ENCODE assay signal across 8 cellular contexts in the genomic region with DNA sequence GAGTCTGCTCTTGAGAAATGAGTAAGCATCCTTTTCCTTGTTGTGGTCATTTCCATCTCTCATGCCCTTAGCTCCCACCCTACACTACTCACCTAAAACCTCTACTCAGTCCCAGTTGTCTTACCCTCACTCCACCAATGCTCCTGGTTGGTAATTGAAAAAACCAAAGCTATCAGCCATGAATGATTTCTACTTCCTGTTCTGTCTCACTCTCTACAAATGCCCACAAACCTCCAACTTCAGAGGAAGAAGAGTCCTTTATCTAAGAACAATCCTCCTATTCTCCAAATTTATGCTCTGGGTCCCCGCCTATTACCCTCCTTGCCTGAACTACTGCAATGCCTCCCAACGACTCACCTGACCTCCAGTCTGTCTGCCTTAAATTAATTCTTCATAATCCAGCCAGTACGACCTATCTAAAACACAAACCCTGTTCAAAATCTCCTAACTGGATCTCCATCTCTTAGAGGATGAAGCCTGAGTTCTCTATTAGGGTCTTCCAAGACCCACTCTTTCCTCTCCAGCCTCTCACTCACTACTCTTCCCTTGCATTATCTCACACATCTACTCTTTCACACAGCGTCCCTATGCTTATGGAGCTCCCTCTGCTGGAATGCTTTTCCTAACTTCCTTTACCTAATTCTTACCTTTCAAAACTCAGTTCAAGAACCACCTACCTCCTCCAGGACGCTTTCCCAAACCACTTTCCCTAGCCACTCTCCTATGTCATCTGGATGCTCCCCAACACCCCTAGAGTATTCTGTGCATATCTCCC. TPM values are rescaled to one million over a fixed set of nuclear protein-coding genes. Genes with fewer than 3 reads are reported as not detected.
DNase-seq lines count a peak whose midpoint lies in the region; ATAC-seq and TF ChIP-seq lines count a peak whose summit lies in the region.

No MANE protein-coding gene starts in this region.

- peak overlapping the region; percentile 54 for H3K27ac Mint-ChIP-seq in activated T-helper 2 cell treated with anti-CD3 and anti-CD28 coated beads, Interferon-gamma antibody, Interleukin-2, Interleukin-4, amounts not matched to agents 10 μg/mL and 5 μg/mL and 100 μg/mL, durations not matched to agents 14 hours and 24 hours and 36 hours

- peaks cover 35% of the 10 kb centered on the region for H3K4me1 Mint-ChIP-seq in activated T-helper 2 cell treated with anti-CD3 and anti-CD28 coated beads, Interferon-gamma antibody, Interleukin-2, Interleukin-4, amounts not matched to agents 10 μg/mL and 5 μg/mL and 100 μg/mL, durations not matched to agents 14 hours and 24 hours and 36 hours (ENCODE audit: low read depth)

- H3K4me3 ChIP-seq in LNCaP clone FGC (ENCODE audit: low read depth, low read length) = no peak overlapping the region

- TF ChIP-seq CTCF in LNCaP clone FGC (IDR thresholded peaks at IDR 0.05; ENCODE audit: control insufficient read depth, extremely low read depth, insufficient read depth) = peak; percentile 57

- intact Hi-C loops in activated T-helper 2 cell treated with anti-CD3 and anti-CD28 coated beads, Interferon-gamma antibody, Interleukin-2, Interleukin-4, amounts not matched to agents 10 μg/mL and 5 μg/mL and 100 μg/mL, durations not matched to agents 14 hours and 24 hours and 36 hours (cut with micrococcal nuclease) = loop anchor here (1.0 to 5.0 kb wide), 4 partner anchors 8 to 285 kb away; no protein-coding TSS in a partner anchor

- no peaks in the 10 kb centered on the region for H3K9me3 Mint-ChIP-seq in activated T-helper 2 cell treated with anti-CD3 and anti-CD28 coated beads, Interferon-gamma antibody, Interleukin-2, Interleukin-4, amounts not matched to agents 10 μg/mL and 5 μg/mL and 100 μg/mL, durations not matched to agents 14 hours and 24 hours and 36 hours

- peaks cover 34% of the 10 kb centered on the region for H3K36me3 Mint-ChIP-seq in activated T-helper 2 cell treated with anti-CD3 and anti-CD28 coated beads, Interferon-gamma antibody, Interleukin-2, Interleukin-4, amounts not matched to agents 10 μg/mL and 5 μg/mL and 100 μg/mL, durations not matched to agents 14 hours and 24 hours and 36 hours (ENCODE audit: low read depth)

- peak; percentile 17 for DNase-seq in DMS153 treated with DMSO at 0.1 percent for 48 hours (lab: John Stamatoyannopoulos, UW; ENCODE audit: unreplicated experiment)
- DNase-seq in DMS153 (lab: John Stamatoyannopoulos, UW) = no peak
- DNase-seq in LNCaP clone FGC (ENCODE audit: low read depth) = no peak
- DNase-seq in activated T-helper 2 cell treated with anti-CD3 and anti-CD28 coated beads, Interferon-gamma antibody, Interleukin-2, Interleukin-4, amounts not matched to agents 10 μg/mL and 5 μg/mL and 100 μg/mL, durations not matched to agents 14 hours and 24 hours and 36 hours (ENCODE audit: low spot score) = no peak
- DNase-seq in left kidney (ENCODE audit: low read depth, low spot score) = peak; percentile 67
- no peak for DNase-seq in NCI-H1048 (lab: John Stamatoyannopoulos, UW)
- no peak for DNase-seq in CD1c-positive myeloid dendritic cell (ENCODE audit: extremely low spot score)

- H3K27me3 Mint-ChIP-seq in activated T-helper 2 cell treated with anti-CD3 and anti-CD28 coated beads, Interferon-gamma antibody, Interleukin-2, Interleukin-4, amounts not matched to agents 10 μg/mL and 5 μg/mL and 100 μg/mL, durations not matched to agents 14 hours and 24 hours and 36 hours (ENCODE audit: low read depth) = no peaks in the 10 kb centered on the region

- peak overlapping the region; percentile 4 for H3K4me3 Mint-ChIP-seq in activated T-helper 2 cell treated with anti-CD3 and anti-CD28 coated beads, Interferon-gamma antibody, Interleukin-2, Interleukin-4, amounts not matched to agents 10 μg/mL and 5 μg/mL and 100 μg/mL, durations not matched to agents 14 hours and 24 hours and 36 hours (ENCODE audit: low read depth)

- peak; percentile 5 for ATAC-seq in GM21528 (IDR thresholded peaks at IDR 0.05; ENCODE audit: low FRiP score, unreplicated experiment)

RNA-seq across cellular contexts. Expression of a gene that starts 2.2 kb away (rescaled TPM):
- total RNA-seq in activated T-helper 2 cell treated with anti-CD3 and anti-CD28 coated beads, Interferon-gamma antibody, Interleukin-2, Interleukin-4, amounts not matched to agents 10 μg/mL and 5 μg/mL and 100 μg/mL, durations not matched to agents 14 hours and 24 hours and 36 hours = 9.7 and 10.4 TPM in 2 replicates

RNA-seq across cellular contexts. Expression of a gene that starts 2.3 kb away (rescaled TPM):
- total RNA-seq in activated T-helper 2 cell treated with anti-CD3 and anti-CD28 coated beads, Interferon-gamma antibody, Interleukin-2, Interleukin-4, amounts not matched to agents 10 μg/mL and 5 μg/mL and 100 μg/mL, durations not matched to agents 14 hours and 24 hours and 36 hours = 39.7 and 42.0 TPM in 2 replicates

RNA-seq across cellular contexts. Expression of a gene that starts 10.4 kb away (rescaled TPM):
- 19.6 and 24.7 TPM in 2 replicates for total RNA-seq in activated T-helper 2 cell treated with anti-CD3 and anti-CD28 coated beads, Interferon-gamma antibody, Interleukin-2, Interleukin-4, amounts not matched to agents 10 μg/mL and 5 μg/mL and 100 μg/mL, durations not matched to agents 14 hours and 24 hours and 36 hours

RNA-seq across cellular contexts. Expression of a gene that starts 12.6 kb away (rescaled TPM):
- 7.9 and 9.5 TPM in 2 replicates for total RNA-seq in activated T-helper 2 cell treated with anti-CD3 and anti-CD28 coated beads, Interferon-gamma antibody, Interleukin-2, Interleukin-4, amounts not matched to agents 10 μg/mL and 5 μg/mL and 100 μg/mL, durations not matched to agents 14 hours and 24 hours and 36 hours

RNA-seq across cellular contexts. Expression of a gene that starts 13.9 kb away (rescaled TPM):
- total RNA-seq in activated T-helper 2 cell treated with anti-CD3 and anti-CD28 coated beads, Interferon-gamma antibody, Interleukin-2, Interleukin-4, amounts not matched to agents 10 μg/mL and 5 μg/mL and 100 μg/mL, durations not matched to agents 14 hours and 24 hours and 36 hours = 10.7 and 11.9 TPM in 2 replicates

Comparison
In these comparisons a context has a peak if more than half of its experiments do, and no peak if none do; other contexts are left out.
1. DNase-seq: peak in DMS153 treated with DMSO at 0.1 percent for 48 hours (single experiment) and left kidney (single experiment); none in DMS153 (single experiment), LNCaP clone FGC (single experiment), activated T-helper 2 cell treated with anti-CD3 and anti-CD28 coated beads, Interferon-gamma antibody, Interleukin-2, Interleukin-4, amounts not matched to agents 10 μg/mL and 5 μg/mL and 100 μg/mL, durations not matched to agents 14 hours and 24 hours and 36 hours (single experiment), NCI-H1048 (single experiment) and CD1c-positive myeloid dendritic cell (single experiment).